24 cellular contexts compared by ENCODE assay signal in genomic region chr13:20590568-20590967, GRCh38.
"Had no signal": no experiment of that assay in that cellular context is flagged by ENCODE, and none has a peak within 500 bp of the region (broad histone marks: within the 10 kb centered on the region; RNA-seq: fewer than 3 reads in every experiment).

No MANE protein-coding gene starts in this region.

- H3K4me3 ChIP-seq: MG63 had no signal

- H3K4me1 Mint-ChIP-seq: activated CD4-positive, alpha-beta T cell treated with anti-CD3 and anti-CD28 coated beads, Interleukin-2, amount 10 ng/mL, durations not matched to agents 24 days and 14 days; activated naive CD4-positive, alpha-beta T cell treated with anti-CD3 and anti-CD28 coated beads, Interleukin-2, amount 10 ng/mL, durations not matched to agents 7 days and 5 days; activated naive CD8-positive, alpha-beta T cell treated with anti-CD3 and anti-CD28 coated beads, Interleukin-2, amount 50 U/mL, for 24 hours had no signal

- H3K9me3 ChIP-seq: MG63 had no signal

- ATAC-seq: activated CD8-positive, alpha-beta T cell treated with anti-CD3 and anti-CD28 coated beads for 36 hours; activated naive CD8-positive, alpha-beta T cell treated with anti-CD3 and anti-CD28 coated beads, Interleukin-2, amount 50 U/mL, for 24 hours had no signal

- H3K36me3 Mint-ChIP-seq: activated naive CD4-positive, alpha-beta T cell treated with anti-CD3 and anti-CD28 coated beads, Interleukin-2, amount 10 ng/mL, durations not matched to agents 7 days and 5 days had no signal

- H3K36me3 ChIP-seq: brain microvascular endothelial cell, MG63 had no signal

- H3K27ac ChIP-seq: brain microvascular endothelial cell had no signal

- H3K27me3 Mint-ChIP-seq: activated CD4-positive, alpha-beta T cell treated with anti-CD3 and anti-CD28 coated beads, Interleukin-2, amount 10 ng/mL, durations not matched to agents 24 days and 14 days; activated CD8-positive, alpha-beta T cell treated with anti-CD3 and anti-CD28 coated beads for 36 hours; activated naive CD4-positive, alpha-beta T cell treated with anti-CD3 and anti-CD28 coated beads, Interleukin-2, amount 10 ng/mL, durations not matched to agents 7 days and 5 days; activated naive CD8-positive, alpha-beta T cell; activated naive CD8-positive, alpha-beta T cell treated with anti-CD3 and anti-CD28 coated beads, Interleukin-2, amount 50 U/mL, for 24 hours; activated T-cell treated with anti-CD3 and anti-CD28 coated beads, Interleukin-2, amount 50 U/mL, for 24 hours had no signal

- DNase-seq: activated CD4-positive, alpha-beta T cell treated with anti-CD3 and anti-CD28 coated beads, Interleukin-2, amount 10 ng/mL, durations not matched to agents 24 days and 14 days; activated CD4-positive, alpha-beta T cell treated with anti-CD3 and anti-CD28 coated beads, Interleukin-2, amount 50 U/mL, for 4 hours; activated CD8-positive, alpha-beta T cell treated with anti-CD3 and anti-CD28 coated beads for 36 hours; activated naive CD4-positive, alpha-beta T cell treated with anti-CD3 and anti-CD28 coated beads, Interleukin-2, amount 10 ng/mL, durations not matched to agents 7 days and 5 days; activated naive CD8-positive, alpha-beta T cell treated with anti-CD3 and anti-CD28 coated beads, Interleukin-2, amount 50 U/mL, for 24 hours; activated T-cell treated with anti-CD3 and anti-CD28 coated beads, Interleukin-2, amount 50 U/mL, for 24 hours; anterior cingulate cortex; brain microvascular endothelial cell; central memory CD4-positive, alpha-beta T cell; Karpas-422; KBM-7; MG63; NCI-H1048; NCI-H1436 treated with DMSO at 0.1 percent for 48 hours; NCI-H1694 treated with DMSO at 0.1 percent for 48 hours; NCI-H2029; NCI-H510A; NCI-H526; NCI-H748 treated with DMSO at 0.1 percent for 48 hours; NK-92 treated with Interleukin-12 subunit alpha and Interleukin-12 subunit beta, amount 100 ng/mL, for 24 hours; Right ventricle myocardium superior; T1000 had no signal

- H3K27me3 ChIP-seq: brain microvascular endothelial cell, MG63 had no signal

- H3K9me3 Mint-ChIP-seq: activated CD4-positive, alpha-beta T cell treated with anti-CD3 and anti-CD28 coated beads, Interleukin-2, amount 10 ng/mL, durations not matched to agents 24 days and 14 days; activated CD8-positive, alpha-beta T cell treated with anti-CD3 and anti-CD28 coated beads for 36 hours; activated naive CD4-positive, alpha-beta T cell treated with anti-CD3 and anti-CD28 coated beads, Interleukin-2, amount 10 ng/mL, durations not matched to agents 7 days and 5 days; activated naive CD8-positive, alpha-beta T cell treated with anti-CD3 and anti-CD28 coated beads, Interleukin-2, amount 50 U/mL, for 24 hours; activated T-cell treated with anti-CD3 and anti-CD28 coated beads, Interleukin-2, amount 50 U/mL, for 24 hours; activated T-helper 2 cell treated with anti-CD3 and anti-CD28 coated beads, Interferon-gamma antibody, Interleukin-2, Interleukin-4, amounts not matched to agents 10 μg/mL and 5 μg/mL and 100 μg/mL, durations not matched to agents 14 hours and 24 hours and 36 hours had no signal

- H3K27ac Mint-ChIP-seq: activated CD4-positive, alpha-beta T cell treated with anti-CD3 and anti-CD28 coated beads, Interleukin-2, amount 10 ng/mL, durations not matched to agents 24 days and 14 days; activated CD8-positive, alpha-beta T cell treated with anti-CD3 and anti-CD28 coated beads for 36 hours; activated naive CD4-positive, alpha-beta T cell treated with anti-CD3 and anti-CD28 coated beads, Interleukin-2, amount 10 ng/mL, durations not matched to agents 7 days and 5 days; activated naive CD8-positive, alpha-beta T cell; activated naive CD8-positive, alpha-beta T cell treated with anti-CD3 and anti-CD28 coated beads, Interleukin-2, amount 50 U/mL, for 24 hours; activated T-cell treated with anti-CD3 and anti-CD28 coated beads, Interleukin-2, amount 50 U/mL, for 24 hours; activated T-helper 2 cell treated with anti-CD3 and anti-CD28 coated beads, Interferon-gamma antibody, Interleukin-2, Interleukin-4, amounts not matched to agents 10 μg/mL and 5 μg/mL and 100 μg/mL, durations not matched to agents 14 hours and 24 hours and 36 hours had no signal

- H3K4me3 Mint-ChIP-seq: activated CD4-positive, alpha-beta T cell treated with anti-CD3 and anti-CD28 coated beads, Interleukin-2, amount 10 ng/mL, durations not matched to agents 24 days and 14 days; activated CD8-positive, alpha-beta T cell treated with anti-CD3 and anti-CD28 coated beads for 36 hours; activated naive CD4-positive, alpha-beta T cell treated with anti-CD3 and anti-CD28 coated beads, Interleukin-2, amount 10 ng/mL, durations not matched to agents 7 days and 5 days; activated naive CD8-positive, alpha-beta T cell; activated naive CD8-positive, alpha-beta T cell treated with anti-CD3 and anti-CD28 coated beads, Interleukin-2, amount 50 U/mL, for 24 hours; activated T-cell treated with anti-CD3 and anti-CD28 coated beads, Interleukin-2, amount 50 U/mL, for 24 hours had no signal
